ENCODE assay signal across 8 cellular contexts in the genomic region with DNA sequence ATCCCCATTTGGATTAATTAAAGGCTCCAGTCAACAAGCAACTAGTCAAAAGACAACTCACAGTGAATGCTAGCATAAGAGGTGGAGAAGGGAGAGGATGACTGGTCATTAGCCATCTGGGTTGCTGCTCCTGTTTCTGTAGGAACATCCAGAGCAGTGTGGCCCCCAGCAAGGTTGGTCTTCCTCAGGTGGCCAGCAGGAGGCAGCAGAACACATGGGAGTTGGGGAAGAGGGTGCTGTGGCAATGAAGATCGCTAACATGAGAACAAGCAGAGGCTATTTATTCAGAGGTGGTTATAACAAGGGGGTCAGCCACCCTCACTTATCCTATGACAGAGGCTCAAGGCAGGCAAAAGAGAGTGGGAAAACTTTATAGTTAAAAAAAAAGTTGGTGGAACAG. TPM values are rescaled to one million over a fixed set of nuclear protein-coding genes. Genes with fewer than 3 reads are reported as not detected.
A peak's percentile ranks its signal among the peaks of the same experiment; 100 is the strongest.
DNase-seq lines count a peak whose midpoint lies in the region; ATAC-seq lines count a peak whose summit lies in the region.

No MANE protein-coding gene starts in this region.

- H3K36me3 ChIP-seq in HAP-1 (replicated peaks) = no peaks in the 10 kb centered on the region

- H3K27ac Mint-ChIP-seq in activated T-cell treated with anti-CD3 and anti-CD28 coated beads, Interleukin-2, amount 50 U/mL, for 72 hours = no peak overlapping the region

- no peaks in the 10 kb centered on the region for H3K9me3 ChIP-seq in HAP-1

- DNase-seq in DMS153 treated with DMSO at 0.1 percent for 48 hours (lab: John Stamatoyannopoulos, UW; ENCODE audit: unreplicated experiment) (peak; percentile 14), DMS153 (lab: John Stamatoyannopoulos, UW) (no peak), HAP-1 (ENCODE audit: low spot score in 2 of 2) (peak; percentile 14 to 73), NAMALWA (ENCODE audit: low spot score) (peak; percentile 58), left lobe of liver (ENCODE audit: low spot score) (no peak), NCI-H2107 treated with DMSO at 0.1 percent for 48 hours (lab: John Stamatoyannopoulos, UW; ENCODE audit: unreplicated experiment) (no peak), hippocampal formation (lab: John Stamatoyannopoulos, UW) (no peak)
- DNase-seq in activated T-cell treated with anti-CD3 and anti-CD28 coated beads, Interleukin-2, amount 50 U/mL, for 72 hours = peak; percentile 63 to 68

- ATAC-seq in activated T-cell treated with anti-CD3 and anti-CD28 coated beads, Interleukin-2, amount 50 U/mL, for 72 hours (replicated peaks in 1 of 2) = peak; percentile 58 to 63
- ATAC-seq in left lobe of liver = peak; percentile 72

- no peaks in the 10 kb centered on the region for H3K4me1 ChIP-seq in HAP-1

- no peak overlapping the region for H3K4me3 Mint-ChIP-seq in activated T-cell treated with anti-CD3 and anti-CD28 coated beads, Interleukin-2, amount 50 U/mL, for 72 hours

- in situ Hi-C loops in HAP-1 (cut with MboI; ENCODE audit: low sequenced_read_pairs) = no loop called here

- H3K36me3 Mint-ChIP-seq in activated T-cell treated with anti-CD3 and anti-CD28 coated beads, Interleukin-2, amount 50 U/mL, for 72 hours (ENCODE audit: insufficient read depth in 2 of 2) = no peaks in the 10 kb centered on the region

- H3K9me3 Mint-ChIP-seq in activated T-cell treated with anti-CD3 and anti-CD28 coated beads, Interleukin-2, amount 50 U/mL, for 72 hours = no peaks in the 10 kb centered on the region

- no peaks in the 10 kb centered on the region for H3K4me1 Mint-ChIP-seq in activated T-cell treated with anti-CD3 and anti-CD28 coated beads, Interleukin-2, amount 50 U/mL, for 72 hours (ENCODE audit: low read depth)

- H3K4me3 ChIP-seq in HAP-1 = no peak overlapping the region

- peaks cover 3% of the 10 kb centered on the region; the same call in 1 of the 2 replicates for H3K27me3 ChIP-seq in HAP-1 (ENCODE audit: low read depth)

- peaks cover 4% of the 10 kb centered on the region for H3K27me3 Mint-ChIP-seq in activated T-cell treated with anti-CD3 and anti-CD28 coated beads, Interleukin-2, amount 50 U/mL, for 72 hours (ENCODE audit: low read depth)

RNA-seq across cellular contexts. Expression of gene IZUMO1R, which starts 21.3 kb away (rescaled TPM):
- total RNA-seq in activated T-cell treated with anti-CD3 and anti-CD28 coated beads, Interleukin-2, amount 50 U/mL, for 72 hours = not detected
- not detected for total RNA-seq in left lobe of liver

Comparison
In these comparisons a context has a peak if more than half of its experiments do, and no peak if none do; other contexts are left out.
1. DNase-seq: peak in DMS153 treated with DMSO at 0.1 percent for 48 hours (single experiment), HAP-1 (2 of 2), NAMALWA (single experiment) and activated T-cell treated with anti-CD3 and anti-CD28 coated beads, Interleukin-2, amount 50 U/mL, for 72 hours (2 of 2); none in DMS153 (single experiment), left lobe of liver (single experiment), NCI-H2107 treated with DMSO at 0.1 percent for 48 hours (single experiment) and hippocampal formation (0 of 2).